Comparison of ENCODE assay signal across 19 cellular contexts in genomic region chr15:70166506-70167087, GRCh38.
"Had no signal": no experiment of that assay in that cellular context is flagged by ENCODE, and none has a peak within 500 bp of the region (broad histone marks: within the 10 kb centered on the region; RNA-seq: fewer than 3 reads in every experiment).

No MANE protein-coding gene starts in this region.

- H3K27me3 Mint-ChIP-seq: activated CD4-positive, alpha-beta memory T cell treated with anti-CD3 and anti-CD28 coated beads for 36 hours; activated naive CD8-positive, alpha-beta T cell treated with anti-CD3 and anti-CD28 coated beads for 36 hours; effector memory CD8-positive, alpha-beta T cell; stimulated activated memory B cell treated with anti-CD40 and anti-IgM and Interleukin-4, amounts not matched to agents 10 μg/mL and 1 μg/mL and 100 μg/mL, for 72 hours had no signal

- H3K27ac ChIP-seq: brain microvascular endothelial cell, epithelial cell of prostate, vagina, WERI-Rb-1 had no signal

- DNase-seq: activated CD4-positive, alpha-beta memory T cell treated with anti-CD3 and anti-CD28 coated beads for 36 hours; activated CD4-positive, alpha-beta T cell treated with anti-CD3 and anti-CD28 coated beads for 36 hours; activated gamma-delta T cell; activated naive CD8-positive, alpha-beta T cell treated with anti-CD3 and anti-CD28 coated beads for 36 hours; activated T-cell treated with anti-CD3 and anti-CD28 coated beads, Interleukin-2, amount 50 U/mL, for 48 hours; brain microvascular endothelial cell; effector memory CD8-positive, alpha-beta T cell; foreskin melanocyte; head of caudate nucleus; mucosa of descending colon; naive thymus-derived CD4-positive, alpha-beta T cell; occipital lobe; stimulated activated CD4-positive, alpha-beta T cell treated with anti-CD3 and anti-CD28 coated beads, Interleukin-2, amount 100 ng/mL, for 48 hours; WERI-Rb-1 had no signal

- H3K4me3 Mint-ChIP-seq: activated CD4-positive, alpha-beta memory T cell treated with anti-CD3 and anti-CD28 coated beads for 36 hours; activated CD4-positive, alpha-beta T cell treated with anti-CD3 and anti-CD28 coated beads for 36 hours; activated naive CD8-positive, alpha-beta T cell treated with anti-CD3 and anti-CD28 coated beads for 36 hours; dendritic cell treated with granulocyte-macrophage colony-stimulating factor and Interleukin-4, amounts not matched to agents 40 ng/mL and 50 ng/mL, for 4 days; effector memory CD8-positive, alpha-beta T cell; naive thymus-derived CD4-positive, alpha-beta T cell; stimulated activated memory B cell treated with anti-CD40 and anti-IgM and Interleukin-4, amounts not matched to agents 10 μg/mL and 1 μg/mL and 100 μg/mL, for 72 hours had no signal

- H3K27ac Mint-ChIP-seq: activated CD4-positive, alpha-beta memory T cell treated with anti-CD3 and anti-CD28 coated beads for 36 hours; activated CD4-positive, alpha-beta T cell treated with anti-CD3 and anti-CD28 coated beads for 36 hours; activated naive CD8-positive, alpha-beta T cell treated with anti-CD3 and anti-CD28 coated beads for 36 hours; dendritic cell treated with granulocyte-macrophage colony-stimulating factor and Interleukin-4, amounts not matched to agents 40 ng/mL and 50 ng/mL, for 4 days; effector memory CD8-positive, alpha-beta T cell; naive thymus-derived CD4-positive, alpha-beta T cell; stimulated activated memory B cell treated with anti-CD40 and anti-IgM and Interleukin-4, amounts not matched to agents 10 μg/mL and 1 μg/mL and 100 μg/mL, for 72 hours had no signal

- H3K9ac ChIP-seq: SK-N-SH had no signal

- H3K4me2 ChIP-seq: SK-N-SH had no signal

- H3K36me3 Mint-ChIP-seq: activated CD4-positive, alpha-beta memory T cell treated with anti-CD3 and anti-CD28 coated beads for 36 hours; activated naive CD8-positive, alpha-beta T cell treated with anti-CD3 and anti-CD28 coated beads for 36 hours; naive thymus-derived CD4-positive, alpha-beta T cell; stimulated activated memory B cell treated with anti-CD40 and anti-IgM and Interleukin-4, amounts not matched to agents 10 μg/mL and 1 μg/mL and 100 μg/mL, for 72 hours had no signal

- H3K4me1 Mint-ChIP-seq: activated CD4-positive, alpha-beta T cell treated with anti-CD3 and anti-CD28 coated beads for 36 hours; activated naive CD8-positive, alpha-beta T cell treated with anti-CD3 and anti-CD28 coated beads for 36 hours; stimulated activated memory B cell treated with anti-CD40 and anti-IgM and Interleukin-4, amounts not matched to agents 10 μg/mL and 1 μg/mL and 100 μg/mL, for 72 hours had no signal

- H3K4me3 ChIP-seq: mucosa of descending colon, vagina had no signal

- H3K36me3 ChIP-seq: brain microvascular endothelial cell, vagina, WERI-Rb-1 had no signal

- H3K9me3 Mint-ChIP-seq: activated CD4-positive, alpha-beta memory T cell treated with anti-CD3 and anti-CD28 coated beads for 36 hours; activated naive CD8-positive, alpha-beta T cell treated with anti-CD3 and anti-CD28 coated beads for 36 hours; dendritic cell treated with granulocyte-macrophage colony-stimulating factor and Interleukin-4, amounts not matched to agents 40 ng/mL and 50 ng/mL, for 4 days; effector memory CD8-positive, alpha-beta T cell; naive thymus-derived CD4-positive, alpha-beta T cell; stimulated activated memory B cell treated with anti-CD40 and anti-IgM and Interleukin-4, amounts not matched to agents 10 μg/mL and 1 μg/mL and 100 μg/mL, for 72 hours had no signal

- H3K27me3 ChIP-seq: brain microvascular endothelial cell, vagina had no signal

- H3K9me3 ChIP-seq: mucosa of descending colon, SK-N-SH, vagina had no signal
